In the genomic region with DNA sequence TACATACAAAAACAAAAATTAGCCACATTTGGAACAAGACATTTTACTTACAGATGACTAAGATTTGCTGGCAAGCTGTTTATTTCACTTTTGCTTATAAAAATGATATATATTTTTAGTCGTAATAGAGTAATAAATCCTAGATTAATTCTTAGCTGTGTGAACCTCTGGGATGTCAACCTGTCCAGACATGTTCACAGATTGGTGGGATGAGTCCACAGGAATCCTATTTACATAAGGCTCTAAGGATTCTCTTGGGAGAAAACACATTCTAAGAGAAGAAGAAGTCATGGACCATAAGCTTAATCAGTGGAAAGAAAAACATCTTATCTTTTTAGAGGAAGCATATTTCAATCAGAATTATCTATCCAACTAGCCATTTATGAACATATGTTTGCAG, we compare ENCODE assay signal across 15 cellular contexts.
DNase-seq lines count a peak whose midpoint lies in the region; ATAC-seq and TF ChIP-seq lines count a peak whose summit lies in the region.
"Had no signal": no experiment of that assay in that cellular context is flagged by ENCODE, and none has a peak within 500 bp of the region (broad histone marks: within the 10 kb centered on the region; RNA-seq: fewer than 3 reads in every experiment).

No MANE protein-coding gene starts in this region.

- dilution Hi-C loops in mammary epithelial cell (cut with HindIII; ENCODE audit: low sequenced_read_pairs): no loop called here

- no peaks in the 10 kb centered on the region for H3K9me2 ChIP-seq in SK-N-SH

- CTCF ChIA-PET in SK-N-SH (lab: Yijun Ruan, JAX): interaction anchor here (1.1 kb wide), 1 partner anchor 18 kb away, joined by 4 read pairs; no protein-coding TSS in a partner anchor
- CTCF ChIA-PET in mammary epithelial cell (lab: Charles Lee; ENCODE audit: low non-redundant PET): no interaction called here
- CTCF ChIA-PET in activated CD8-positive, alpha-beta T cell treated with anti-CD3 and anti-CD28 coated beads, Interleukin-2, amount 10 ng/mL, durations not matched to agents 7 days and 5 days (lab: Charles Lee): no interaction called here
- CTCF ChIA-PET in CD8-positive, alpha-beta T cell (lab: Charles Lee): no interaction called here

- H3K79me2 ChIP-seq in SK-N-SH (ENCODE audit: insufficient read depth) (no peaks in the 10 kb centered on the region), mammary epithelial cell (ENCODE audit: insufficient read depth, low read length) (no peaks in the 10 kb centered on the region)

- H3K4me3 Mint-ChIP-seq in activated CD8-positive, alpha-beta T cell treated with anti-CD3 and anti-CD28 coated beads, Interleukin-2, amount 10 ng/mL, durations not matched to agents 7 days and 5 days: no peak overlapping the region
- H3K4me3 Mint-ChIP-seq in CD8-positive, alpha-beta T cell: no peak overlapping the region
- H3K4me3 Mint-ChIP-seq: IgD-negative memory B cell had no signal

- peaks cover 0 to 4% of the 10 kb centered on the region in 2 experiments for H3K36me3 ChIP-seq in SK-N-SH (replicated peaks in 1 of 2; ENCODE audit: control insufficient read depth in 1 of 2, insufficient read depth in 2 of 2, low read length in 1 of 2)
- H3K36me3 ChIP-seq in mammary epithelial cell (ENCODE audit: insufficient read depth, low read length): no peaks in the 10 kb centered on the region
- H3K36me3 ChIP-seq in CD8-positive, alpha-beta T cell (ENCODE audit: insufficient read depth, low read length): no peaks in the 10 kb centered on the region
- H3K36me3 ChIP-seq: BLaER1 had no signal

- POLR2A ChIA-PET in SK-N-SH (lab: Yijun Ruan, JAX): no interaction called here
- POLR2A ChIA-PET in activated CD8-positive, alpha-beta T cell treated with anti-CD3 and anti-CD28 coated beads, Interleukin-2, amount 10 ng/mL, durations not matched to agents 7 days and 5 days (lab: Charles Lee): no interaction called here
- POLR2A ChIA-PET in CD8-positive, alpha-beta T cell (lab: Charles Lee): no interaction called here

- no peak overlapping the region for H3K27ac Mint-ChIP-seq in activated CD8-positive, alpha-beta T cell treated with anti-CD3 and anti-CD28 coated beads, Interleukin-2, amount 10 ng/mL, durations not matched to agents 7 days and 5 days
- H3K27ac Mint-ChIP-seq in CD8-positive, alpha-beta T cell: no peak overlapping the region
- H3K27ac Mint-ChIP-seq: IgD-negative memory B cell had no signal

- H3K9ac ChIP-seq in SK-N-SH (no peak overlapping the region), mammary epithelial cell (ENCODE audit: insufficient read depth, low read length) (no peak overlapping the region)
- H3K9ac ChIP-seq: BLaER1, GM23248 had no signal

- in situ Hi-C loops in mammary epithelial cell (cut with MboI; ENCODE audit: low sequenced_read_pairs in 2 of 2): no loop called here

- H3K4me1 Mint-ChIP-seq in activated CD8-positive, alpha-beta T cell treated with anti-CD3 and anti-CD28 coated beads, Interleukin-2, amount 10 ng/mL, durations not matched to agents 7 days and 5 days (ENCODE audit: low read depth): no peaks in the 10 kb centered on the region
- no peaks in the 10 kb centered on the region for H3K4me1 Mint-ChIP-seq in CD8-positive, alpha-beta T cell (ENCODE audit: low read depth)
- H3K4me1 Mint-ChIP-seq: IgD-negative memory B cell had no signal

- H3K4me1 ChIP-seq in SK-N-SH (ENCODE audit: control insufficient read depth in 1 of 2, insufficient read depth in 2 of 2, low read depth in 1 of 2, low read length in 1 of 2) (no peaks in the 10 kb centered on the region), mammary epithelial cell (ENCODE audit: insufficient read depth, low read length) (peaks cover 14% of the 10 kb centered on the region)
- H3K4me1 ChIP-seq in CD8-positive, alpha-beta T cell (ENCODE audit: insufficient read depth, low read length): no peaks in the 10 kb centered on the region
- H3K4me1 ChIP-seq: BLaER1 had no signal

- peaks cover 4% of the 10 kb centered on the region for H3K9me3 Mint-ChIP-seq in activated CD8-positive, alpha-beta T cell treated with anti-CD3 and anti-CD28 coated beads, Interleukin-2, amount 10 ng/mL, durations not matched to agents 7 days and 5 days (ENCODE audit: insufficient read depth)
- H3K9me3 Mint-ChIP-seq in CD8-positive, alpha-beta T cell: peaks cover 9% of the 10 kb centered on the region

- no peaks in the 10 kb centered on the region for H3K36me3 Mint-ChIP-seq in activated CD8-positive, alpha-beta T cell treated with anti-CD3 and anti-CD28 coated beads, Interleukin-2, amount 10 ng/mL, durations not matched to agents 7 days and 5 days (ENCODE audit: low read depth)
- H3K36me3 Mint-ChIP-seq in CD8-positive, alpha-beta T cell: no peaks in the 10 kb centered on the region
- H3K36me3 Mint-ChIP-seq: IgD-negative memory B cell had no signal

- BruUV-seq in mammary epithelial cell (replicated peaks; lab: Mats Ljungman, UMichigan): no TSS peak

- intact Hi-C loops in mammary epithelial cell (cut with micrococcal nuclease): no loop called here
- intact Hi-C loops in CD8-positive, alpha-beta T cell (cut with DNase I, micrococcal nuclease): no loop called here

- H3K9me3 ChIP-seq in SK-N-SH: no peaks in the 10 kb centered on the region
- H3K9me3 ChIP-seq in mammary epithelial cell (replicated peaks; ENCODE audit: insufficient read depth, low read length): no peaks in the 10 kb centered on the region
- no peaks in the 10 kb centered on the region for H3K9me3 ChIP-seq in CD8-positive, alpha-beta T cell (ENCODE audit: low read length)
- H3K9me3 ChIP-seq: BLaER1 had no signal

- 82% methylated on average over 1 of the region's 1 CpG for WGBS in SK-N-SH (ENCODE audit: low lambda C conversion rate)
- 6% methylated on average over 1 of the region's 1 CpG for WGBS in mammary epithelial cell (ENCODE audit: low coverage, missing lambda C conversion rate)

- ATAC-seq in SK-N-SH treated with all-trans-retinoic acid at 6 μM for 48 hours: no peak
- ATAC-seq in activated CD8-positive, alpha-beta T cell treated with anti-CD3 and anti-CD28 coated beads, Interleukin-2, amount 10 ng/mL, durations not matched to agents 7 days and 5 days: no peak
- no peak for ATAC-seq in CD8-positive, alpha-beta T cell
- ATAC-seq: HCT116 had no signal

- no peak for TF ChIP-seq CTCF in SK-N-SH (IDR thresholded peaks at IDR 0.05)
- TF ChIP-seq CTCF in mammary epithelial cell (conservative IDR thresholded peaks at IDR 0.05 in 1 of 2, IDR thresholded peaks at IDR 0.05 in 1 of 2; ENCODE audit: extremely low read depth in 1 of 2, insufficient read depth in 1 of 2, low read depth in 1 of 2, low read length in 2 of 2): no peak
- no peak for TF ChIP-seq CTCF in fibroblast of villous mesenchyme (IDR thresholded peaks at IDR 0.05; ENCODE audit: insufficient read depth, low read depth, low read length)
- no peak for TF ChIP-seq CTCF in CD8-positive, alpha-beta T cell (IDR thresholded peaks at IDR 0.05)

- H3K4me3 ChIP-seq in SK-N-SH (ENCODE audit: low read depth in 2 of 2, low read length in 1 of 2) (no peak overlapping the region), mammary epithelial cell (replicated peaks in 1 of 3; ENCODE audit: insufficient read depth in 1 of 3, low read depth in 2 of 3, low read length in 3 of 3) (no peak overlapping the region), fibroblast of villous mesenchyme (ENCODE audit: low read depth, low read length) (no peak overlapping the region)
- H3K4me3 ChIP-seq in CD8-positive, alpha-beta T cell (ENCODE audit: low read depth, low read length): no peak overlapping the region
- H3K4me3 ChIP-seq: BLaER1, GM23248 had no signal

- H3K4me2 ChIP-seq in SK-N-SH: no peak overlapping the region
- peak overlapping the region; percentile 39 for H3K4me2 ChIP-seq in mammary epithelial cell (ENCODE audit: insufficient read depth, low read depth, low read length)
- H3K4me2 ChIP-seq: BLaER1 had no signal

- no peaks in the 10 kb centered on the region for H3K27me3 ChIP-seq in SK-N-SH (ENCODE audit: insufficient read depth)
- no peaks in the 10 kb centered on the region for H3K27me3 ChIP-seq in mammary epithelial cell (ENCODE audit: insufficient read depth, low read length)
- no peaks in the 10 kb centered on the region for H3K27me3 ChIP-seq in CD8-positive, alpha-beta T cell (ENCODE audit: insufficient read depth, low read length)
- H3K27me3 ChIP-seq: BLaER1 had no signal

- H3K27me3 Mint-ChIP-seq in activated CD8-positive, alpha-beta T cell treated with anti-CD3 and anti-CD28 coated beads, Interleukin-2, amount 10 ng/mL, durations not matched to agents 7 days and 5 days (ENCODE audit: low read depth): no peaks in the 10 kb centered on the region
- no peaks in the 10 kb centered on the region for H3K27me3 Mint-ChIP-seq in CD8-positive, alpha-beta T cell (ENCODE audit: low read depth)
- H3K27me3 Mint-ChIP-seq: IgD-negative memory B cell had no signal

- TF ChIP-seq EP300 in SK-N-SH (IDR thresholded peaks at IDR 0.05; ENCODE audit: borderline replicate concordance in 1 of 2, low read depth in 1 of 2, low read length in 1 of 2): no peak

- H3K27ac ChIP-seq in SK-N-SH (ENCODE audit: low read depth in 2 of 2, low read length in 1 of 2): no peak overlapping the region
- H3K27ac ChIP-seq in mammary epithelial cell (ENCODE audit: insufficient read depth, low read depth, low read length): no peak overlapping the region
- no peak overlapping the region for H3K27ac ChIP-seq in CD8-positive, alpha-beta T cell (ENCODE audit: low read depth, low read length)
- H3K27ac ChIP-seq: BLaER1, GM23248 had no signal

- H2AFZ ChIP-seq in SK-N-SH (ENCODE audit: low read depth) (0 out of 2 replicates have a peak overlapping the region, but pooled peaks have one; percentile 42), mammary epithelial cell (ENCODE audit: low read depth, low read length) (no peak overlapping the region)
- H2AFZ ChIP-seq: GM23248 had no signal

- DNase-seq in SK-N-SH (no peak), mammary epithelial cell (peak; percentile 31), fibroblast of villous mesenchyme (ENCODE audit: low read depth) (peak; percentile 40), NCI-H510A treated with DMSO at 0.1 percent for 48 hours (lab: John Stamatoyannopoulos, UW) (no peak)
- DNase-seq in activated CD8-positive, alpha-beta T cell treated with anti-CD3 and anti-CD28 coated beads, Interleukin-2, amount 10 ng/mL, durations not matched to agents 7 days and 5 days: no peak
- DNase-seq in CD8-positive, alpha-beta T cell: no peak
- DNase-seq: 8988T, AML-193, DMS53, GF-D8, GM23248 had no signal

- no peak for TF ChIP-seq RAD21 in SK-N-SH (IDR thresholded peaks at IDR 0.05; ENCODE audit: low read length)

- no peaks in the 10 kb centered on the region for H3F3A ChIP-seq in SK-N-SH (replicated peaks; ENCODE audit: insufficient read depth)

- no peaks in the 10 kb centered on the region for H4K20me1 ChIP-seq in SK-N-SH (ENCODE audit: insufficient read depth)
- no peaks in the 10 kb centered on the region for H4K20me1 ChIP-seq in mammary epithelial cell (ENCODE audit: insufficient read depth, low read length)
- H4K20me1 ChIP-seq: BLaER1 had no signal

TF ChIP-seq in SK-N-SH, 30 proteins besides CTCF, POLR2A, EP300 and RAD21 (continues in another document):
- TF ChIP-seq FOXJ3 (CRISPR knock-in tag; IDR thresholded peaks at IDR 0.05): no peak
- TF ChIP-seq TCF12 (IDR thresholded peaks at IDR 0.05): no peak

TF ChIP-seq in SK-N-SH treated with all-trans-retinoic acid at 6 μM for 48 hours, 23 proteins besides CTCF, POLR2A, EP300 and RAD21 (continues in another document):
- no peak for TF ChIP-seq ZC3H10 (CRISPR knock-in tag; IDR thresholded peaks at IDR 0.05)

Comparison
In these comparisons a context has a peak if more than half of its experiments do, and no peak if none do; other contexts are left out.
1. DNase-seq: peak in mammary epithelial cell (single experiment) and fibroblast of villous mesenchyme (single experiment); none in SK-N-SH (single experiment), activated CD8-positive, alpha-beta T cell treated with anti-CD3 and anti-CD28 coated beads, Interleukin-2, amount 10 ng/mL, durations not matched to agents 7 days and 5 days (single experiment), NCI-H510A treated with DMSO at 0.1 percent for 48 hours (single experiment) and CD8-positive, alpha-beta T cell (0 of 7).